In genomic region chrX:153970398-153971123, GRCh38 we compare ENCODE assay signal across 2 cellular contexts.
TF ChIP-seq lines count a peak whose summit lies in the region.

No MANE protein-coding gene starts in this region.

TF ChIP-seq in IMR-90, 13 proteins besides CTCF, POLR2A, EP300 and RAD21:
- TF ChIP-seq RCOR1 (IDR thresholded peaks at IDR 0.05; ENCODE audit: insufficient replicate concordance, low read length), result no peak
- no peak for TF ChIP-seq BHLHE40 (IDR thresholded peaks at IDR 0.05; ENCODE audit: low read depth, low read length)
- no peak for TF ChIP-seq USF2 (IDR thresholded peaks at IDR 0.05; ENCODE audit: low read depth, low read length)
- TF ChIP-seq MAZ (IDR thresholded peaks at IDR 0.05; ENCODE audit: borderline replicate concordance, low read depth, low read length), result peak; percentile 71; the same call in 1 of the 2 replicates
- no peak for TF ChIP-seq NFE2L2 (IDR thresholded peaks at IDR 0.05; ENCODE audit: low read depth, low read length)
- no peak for TF ChIP-seq MAFK (IDR thresholded peaks at IDR 0.05; ENCODE audit: low read depth, low read length)
- no peak for TF ChIP-seq ELK1 (IDR thresholded peaks at IDR 0.05; ENCODE audit: borderline replicate concordance, low read depth, low read length)
- no peak for TF ChIP-seq CEBPB (IDR thresholded peaks at IDR 0.05; ENCODE audit: low read depth, low read length)
- no peak for TF ChIP-seq RFX5 (IDR thresholded peaks at IDR 0.05; ENCODE audit: low read depth, low read length)
- 0 out of 2 replicates have a peak, but pooled peaks have one; percentile 10 for TF ChIP-seq MXI1 (IDR thresholded peaks at IDR 0.05; ENCODE audit: borderline replicate concordance, low read depth, low read length)
- no peak for TF ChIP-seq CHD1 (IDR thresholded peaks at IDR 0.05; ENCODE audit: low read depth, low read length)
- no peak for TF ChIP-seq FOS (IDR thresholded peaks at IDR 0.05; ENCODE audit: low read depth, low read length)
- no peak for TF ChIP-seq SMC3 (IDR thresholded peaks at IDR 0.05; ENCODE audit: low read depth, low read length)

TF ChIP-seq in SK-N-SH, 30 proteins besides CTCF, POLR2A, EP300 and RAD21:
- TF ChIP-seq SIN3A (IDR thresholded peaks at IDR 0.05; ENCODE audit: borderline replicate concordance, low read depth, low read length), result 0 out of 2 replicates have a peak, but pooled peaks have one; percentile 32
- TF ChIP-seq IRF3 (IDR thresholded peaks at IDR 0.05; ENCODE audit: low read depth, low read length), result no peak
- peak; percentile 98 for TF ChIP-seq YY1 (IDR thresholded peaks at IDR 0.05; ENCODE audit: low read depth)
- TF ChIP-seq JUND (IDR thresholded peaks at IDR 0.05), result no peak
- TF ChIP-seq REST (IDR thresholded peaks at IDR 0.05; ENCODE audit: low read depth, low read length), result no peak
- peak; percentile 46; the same call in 1 of the 2 replicates for TF ChIP-seq POLR2AphosphoS5 (IDR thresholded peaks at IDR 0.05; ENCODE audit: low read depth, low read length)
- TF ChIP-seq RXRA (IDR thresholded peaks at IDR 0.05; ENCODE audit: borderline replicate concordance, low read depth), result no peak
- TF ChIP-seq TCF12 (IDR thresholded peaks at IDR 0.05), result no peak
- TF ChIP-seq SMC3 (IDR thresholded peaks at IDR 0.05; ENCODE audit: low read depth, low read length), result no peak
- TF ChIP-seq FOXM1 (IDR thresholded peaks at IDR 0.05; ENCODE audit: low read depth), result peak; percentile 41; the same call in 1 of the 2 replicates
- no peak for TF ChIP-seq RFX5 (IDR thresholded peaks at IDR 0.05; ENCODE audit: low read length)
- TF ChIP-seq ELF1 (IDR thresholded peaks at IDR 0.05), result no peak
- TF ChIP-seq USF1 (IDR thresholded peaks at IDR 0.05; ENCODE audit: borderline replicate concordance, low read depth), result no peak
- TF ChIP-seq EZH2phosphoT487 (IDR thresholded peaks at IDR 0.05; ENCODE audit: borderline replicate concordance, low read depth), result no peak
- no peak for TF ChIP-seq MEF2A (IDR thresholded peaks at IDR 0.05; ENCODE audit: borderline replicate concordance, low read depth)
- 0 out of 2 replicates have a peak, but pooled peaks have one; percentile 8 for TF ChIP-seq PBX3 (IDR thresholded peaks at IDR 0.05)
- no peak for TF ChIP-seq CHD2 (IDR thresholded peaks at IDR 0.05; ENCODE audit: low read length, partially characterized antibody)
- TF ChIP-seq RCOR1 (IDR thresholded peaks at IDR 0.05; ENCODE audit: low read length), result no peak
- TF ChIP-seq FOSL2 (IDR thresholded peaks at IDR 0.05; ENCODE audit: borderline replicate concordance, low read depth), result no peak
- TF ChIP-seq TAF1 (IDR thresholded peaks at IDR 0.05; ENCODE audit: borderline replicate concordance, low read depth, low read length), result no peak; the same call in 1 of the 2 replicates
- TF ChIP-seq FOXJ3 (CRISPR knock-in tag; IDR thresholded peaks at IDR 0.05), result no peak
- TF ChIP-seq GATA2 (CRISPR knock-in tag; IDR thresholded peaks at IDR 0.05), result no peak
- TF ChIP-seq MAX (IDR thresholded peaks at IDR 0.05; ENCODE audit: low read depth), result peak; percentile 87
- peak; percentile 41 for TF ChIP-seq MXI1 (IDR thresholded peaks at IDR 0.05; ENCODE audit: low read depth, low read length)
- TF ChIP-seq ZBTB33 (IDR thresholded peaks at IDR 0.05; ENCODE audit: borderline replicate concordance, low read depth), result no peak
- no peak for TF ChIP-seq NRF1 (IDR thresholded peaks at IDR 0.05; ENCODE audit: low read depth, low read length)
- no peak for TF ChIP-seq GABPA (IDR thresholded peaks at IDR 0.05; ENCODE audit: low read depth)
- TF ChIP-seq TEAD4 (IDR thresholded peaks at IDR 0.05; ENCODE audit: borderline replicate concordance, insufficient read depth), result 0 out of 2 replicates have a peak, but pooled peaks have one; percentile 7
- TF ChIP-seq NFIC (IDR thresholded peaks at IDR 0.05; ENCODE audit: borderline replicate concordance), result no peak
- no peak for TF ChIP-seq USF2 (IDR thresholded peaks at IDR 0.05; ENCODE audit: borderline replicate concordance, low read depth, low read length)
